30 cellular contexts compared by ENCODE assay signal in genomic region chr10:99312501-99312900, GRCh38. TPM values are rescaled to one million over a fixed set of nuclear protein-coding genes. Genes with fewer than 3 reads are reported as not detected.
"Had no signal": no experiment of that assay in that cellular context is flagged by ENCODE, and none has a peak within 500 bp of the region (broad histone marks: within the 10 kb centered on the region; RNA-seq: fewer than 3 reads in every experiment).

No MANE protein-coding gene starts in this region.

- DNase-seq: colonic mucosa; cortex of kidney; dermis blood vessel endothelial cell; dorsolateral prefrontal cortex; effector CD4-positive, alpha-beta T cell; effector CD8-positive, alpha-beta T cell; effector memory CD4-positive, alpha-beta T cell; effector memory CD8-positive, alpha-beta T cell; endodermal cell; erythroblast; esophagus squamous epithelium; foreskin fibroblast; foreskin melanocyte; gastrocnemius medialis; glutamatergic neuron; head of caudate nucleus; heart left ventricle; heart right ventricle had no signal

- H3K4me1 ChIP-seq: colonic mucosa, esophagus muscularis mucosa, esophagus squamous epithelium, gastrocnemius medialis, gastroesophageal sphincter, heart left ventricle, heart right ventricle had no signal

- ATAC-seq: effector memory CD8-positive, alpha-beta T cell; esophagus mucosa; gastrocnemius medialis; gastroesophageal sphincter; heart left ventricle; heart right ventricle had no signal

- FAIRE-seq: colon, endometrium, endothelial cell of umbilical vein, frontal cortex had no signal

- H3K27ac ChIP-seq: colonic mucosa, coronary artery, dorsolateral prefrontal cortex, epithelial cell of prostate, esophagus muscularis mucosa, esophagus squamous epithelium, gastrocnemius medialis, gastroesophageal sphincter, heart left ventricle, heart right ventricle, hepatocyte had no signal

- H3K27me3 ChIP-seq: colonic mucosa, gastrocnemius medialis, hepatocyte had no signal

- H3K4me3 ChIP-seq: colonic mucosa, coronary artery, dorsolateral prefrontal cortex, esophagus muscularis mucosa, esophagus squamous epithelium, gastrocnemius medialis, gastroesophageal sphincter, heart left ventricle, heart right ventricle, hepatocyte had no signal

- H3K36me3 ChIP-seq: colonic mucosa, esophagus muscularis mucosa, esophagus squamous epithelium, gastrocnemius medialis, gastroesophageal sphincter, heart left ventricle, heart right ventricle had no signal

RNA-seq across cellular contexts. Expression of gene CNNM1, which starts 16.7 kb away (rescaled TPM):
- total RNA-seq: dermis blood vessel endothelial cell, dermis microvascular lymphatic vessel endothelial cell, endothelial cell of umbilical vein, gastrocnemius medialis, glomerular endothelial cell had no signal
- polyA plus RNA-seq: endothelial cell of umbilical vein had no signal
